In genomic region chr15:79811406-79812405, GRCh38 we compare ENCODE assay signal across 15 cellular contexts.
DNase-seq lines count a peak whose midpoint lies in the region; ATAC-seq, FAIRE-seq and TF ChIP-seq lines count a peak whose summit lies in the region.
"Had no signal": no experiment of that assay in that cellular context is flagged by ENCODE, and none has a peak within 500 bp of the region (broad histone marks: within the 10 kb centered on the region; RNA-seq: fewer than 3 reads in every experiment).

No MANE protein-coding gene starts in this region.

- H3K4me1 Mint-ChIP-seq in natural killer cell: no peaks in the 10 kb centered on the region
- H3K4me1 Mint-ChIP-seq in activated T-helper 17 cell treated with anti-CD3 and anti-CD28 coated beads, Interleukin-2, amount 50 U/mL, for 72 hours: no peaks in the 10 kb centered on the region
- H3K4me1 Mint-ChIP-seq: CD8-positive, alpha-beta memory T cell had no signal

- ATAC-seq in pancreas: peak; percentile 91 to 93 (median 92)
- ATAC-seq in natural killer cell: no peak
- ATAC-seq in activated T-helper 17 cell treated with anti-CD3 and anti-CD28 coated beads, Interleukin-2, amount 50 U/mL, for 72 hours (replicated peaks): no peak

- H3K36me3 Mint-ChIP-seq in natural killer cell: no peaks in the 10 kb centered on the region
- H3K36me3 Mint-ChIP-seq in activated T-helper 17 cell treated with anti-CD3 and anti-CD28 coated beads, Interleukin-2, amount 50 U/mL, for 72 hours (ENCODE audit: low read depth): no peaks in the 10 kb centered on the region

- H3K4me1 ChIP-seq in pancreas: peaks cover 0 to 10% (median 3%) of the 10 kb centered on the region in 3 donors

- TF ChIP-seq CTCF in pancreas (IDR thresholded peaks at IDR 0.05): no peak
- no peak for TF ChIP-seq CTCF in natural killer cell (IDR thresholded peaks at IDR 0.05)

- H3K9me3 Mint-ChIP-seq in natural killer cell: no peaks in the 10 kb centered on the region
- H3K9me3 Mint-ChIP-seq in activated T-helper 17 cell treated with anti-CD3 and anti-CD28 coated beads, Interleukin-2, amount 50 U/mL, for 72 hours: no peaks in the 10 kb centered on the region

- no peak overlapping the region for H3K27ac ChIP-seq in pancreas
- H3K27ac ChIP-seq: coronary artery, spleen had no signal

- no peaks in the 10 kb centered on the region for H3K36me3 ChIP-seq in pancreas
- H3K36me3 ChIP-seq: spleen had no signal

- no peaks in the 10 kb centered on the region for H3K27me3 ChIP-seq in pancreas
- H3K27me3 ChIP-seq: spleen had no signal

- FAIRE-seq in pancreas (lab: Jason Lieb, UNC): no peak
- FAIRE-seq: islet of Langerhans had no signal

- intact Hi-C loops in pancreas (cut with DNase I): no loop called here
- intact Hi-C loops in natural killer cell (cut with micrococcal nuclease): no loop called here

- H3K4me3 ChIP-seq in pancreas: no peak overlapping the region
- H3K4me3 ChIP-seq: coronary artery, spleen had no signal

- 18 to 21% methylated on average over 15 of the region's 15 CpGs for WGBS in pancreas, 2 donors

- H3K9me3 ChIP-seq in pancreas: no peaks in the 10 kb centered on the region
- H3K9me3 ChIP-seq: spleen had no signal

- peaks cover 0 to 3% of the 10 kb centered on the region in 2 donors for H3K27me3 Mint-ChIP-seq in natural killer cell (ENCODE audit: low read depth in 2 of 2)
- H3K27me3 Mint-ChIP-seq in activated T-helper 17 cell treated with anti-CD3 and anti-CD28 coated beads, Interleukin-2, amount 50 U/mL, for 72 hours: no peaks in the 10 kb centered on the region
- H3K27me3 Mint-ChIP-seq: IgD-negative memory B cell had no signal

- H3K27ac Mint-ChIP-seq in natural killer cell: no peak overlapping the region
- H3K27ac Mint-ChIP-seq in activated T-helper 17 cell treated with anti-CD3 and anti-CD28 coated beads, Interleukin-2, amount 50 U/mL, for 72 hours: no peak overlapping the region
- H3K27ac Mint-ChIP-seq: CD8-positive, alpha-beta memory T cell had no signal

- DNase-seq in DMS79 (lab: John Stamatoyannopoulos, UW) (peak; percentile 56), NCI-H774 (lab: John Stamatoyannopoulos, UW) (peak; percentile 45), fibroblast of peridontal ligament (ENCODE audit: extremely low read depth) (peak; percentile 48), pancreas (peak; percentile 66 to 92 (median 82)), natural killer cell (no peak), HPDE6-E6E7 (ENCODE audit: extremely low spot score) (no peak), NCI-H1048 (lab: John Stamatoyannopoulos, UW) (no peak)
- DNase-seq: CD8-positive, alpha-beta memory T cell; SIG-M5; spleen; stimulated activated naive CD4-positive, alpha-beta T cell treated with Interleukin-2 at 50 U/mL for 16 hours had no signal

- H3K4me3 Mint-ChIP-seq in natural killer cell: no peak overlapping the region
- H3K4me3 Mint-ChIP-seq in activated T-helper 17 cell treated with anti-CD3 and anti-CD28 coated beads, Interleukin-2, amount 50 U/mL, for 72 hours: no peak overlapping the region
- H3K4me3 Mint-ChIP-seq: CD8-positive, alpha-beta memory T cell; IgD-negative memory B cell had no signal

Comparison
In these comparisons a context has a peak if more than half of its experiments do, and no peak if none do; other contexts are left out.
1. DNase-seq: peak in DMS79 (single experiment), NCI-H774 (single experiment), fibroblast of peridontal ligament (single experiment) and pancreas (6 of 6); none in natural killer cell (single experiment), HPDE6-E6E7 (single experiment) and NCI-H1048 (single experiment).
2. ATAC-seq: peak in pancreas (4 of 4); none in natural killer cell (0 of 3) and activated T-helper 17 cell treated with anti-CD3 and anti-CD28 coated beads, Interleukin-2, amount 50 U/mL, for 72 hours (single experiment).